Comparison of ENCODE assay signal across 19 cellular contexts in genomic region chr6:93927731-93928130, GRCh38.
DNase-seq lines count a peak whose midpoint lies in the region; ATAC-seq and TF ChIP-seq lines count a peak whose summit lies in the region.
"Had no signal": no experiment of that assay in that cellular context is flagged by ENCODE, and none has a peak within 500 bp of the region (broad histone marks: within the 10 kb centered on the region; RNA-seq: fewer than 3 reads in every experiment).

No MANE protein-coding gene starts in this region.

- peaks cover 18% of the 10 kb centered on the region for H3K4me1 Mint-ChIP-seq in chondrocyte (ENCODE audit: low read depth)
- H3K4me1 Mint-ChIP-seq in activated CD4-positive, alpha-beta memory T cell treated with anti-CD3 and anti-CD28 coated beads, Interleukin-2, amount 10 ng/mL, durations not matched to agents 7 days and 5 days: no peaks in the 10 kb centered on the region
- H3K4me1 Mint-ChIP-seq: CD8-positive, alpha-beta memory T cell had no signal

- ATAC-seq in SK-N-SH treated with all-trans-retinoic acid at 6 μM for 48 hours: no peak
- ATAC-seq: K562 had no signal

- H3K27ac ChIP-seq in SK-N-SH (ENCODE audit: low read depth in 2 of 2, low read length in 1 of 2): no peak overlapping the region
- H3K27ac ChIP-seq in mesodermal cell (ENCODE audit: low read depth, low read length, severe bottlenecking): peak overlapping the region; percentile 44
- H3K27ac ChIP-seq in testis: no peak overlapping the region
- H3K27ac ChIP-seq: 22Rv1; BLaER1 treated with 17β-estradiol and CSF1 and Interleukin-3, amounts not matched to agents 10 nM and 100 nM; Peyer's patch had no signal

- H3K9ac ChIP-seq in SK-N-SH: no peak overlapping the region
- H3K9ac ChIP-seq: BLaER1 treated with 17β-estradiol and CSF1 and Interleukin-3, amounts not matched to agents 10 nM and 100 nM had no signal

- 0 out of 2 replicates have a peak overlapping the region, but pooled peaks have one; percentile 37 for H3K4me2 ChIP-seq in SK-N-SH
- H3K4me2 ChIP-seq: BLaER1 treated with 17β-estradiol and CSF1 and Interleukin-3, amounts not matched to agents 10 nM and 100 nM had no signal

- H4K20me1 ChIP-seq in SK-N-SH (ENCODE audit: insufficient read depth): no peaks in the 10 kb centered on the region
- H4K20me1 ChIP-seq: BLaER1 treated with 17β-estradiol and CSF1 and Interleukin-3, amounts not matched to agents 10 nM and 100 nM had no signal

- H3K9me3 ChIP-seq in SK-N-SH: no peaks in the 10 kb centered on the region
- H3K9me3 ChIP-seq in mesodermal cell (ENCODE audit: control insufficient read depth, low read length): no peaks in the 10 kb centered on the region
- H3K9me3 ChIP-seq in testis: no peaks in the 10 kb centered on the region
- H3K9me3 ChIP-seq: BLaER1 treated with 17β-estradiol and CSF1 and Interleukin-3, amounts not matched to agents 10 nM and 100 nM; Peyer's patch had no signal

- H3K27me3 ChIP-seq in SK-N-SH (ENCODE audit: insufficient read depth) (no peaks in the 10 kb centered on the region), testis (no peaks in the 10 kb centered on the region)
- H3K27me3 ChIP-seq: BLaER1 treated with 17β-estradiol and CSF1 and Interleukin-3, amounts not matched to agents 10 nM and 100 nM; Peyer's patch had no signal

- H3K36me3 ChIP-seq in SK-N-SH (replicated peaks in 1 of 2; ENCODE audit: control insufficient read depth in 1 of 2, insufficient read depth in 2 of 2, low read length in 1 of 2) (no peaks in the 10 kb centered on the region), mesodermal cell (ENCODE audit: control insufficient read depth, insufficient read depth, low read length) (no peaks in the 10 kb centered on the region), testis (ENCODE audit: low read depth, missing control alignments) (no peaks in the 10 kb centered on the region)
- H3K36me3 ChIP-seq: BLaER1 treated with 17β-estradiol and CSF1 and Interleukin-3, amounts not matched to agents 10 nM and 100 nM; Peyer's patch had no signal

- no peaks in the 10 kb centered on the region for H3K9me3 Mint-ChIP-seq in chondrocyte (ENCODE audit: low read depth)
- peaks cover 9% of the 10 kb centered on the region for H3K9me3 Mint-ChIP-seq in activated CD4-positive, alpha-beta memory T cell treated with anti-CD3 and anti-CD28 coated beads, Interleukin-2, amount 10 ng/mL, durations not matched to agents 7 days and 5 days

- intact Hi-C loops in testis (cut with DNase I; ENCODE audit: low total_unique reads): no loop called here

- H2AFZ ChIP-seq in SK-N-SH (ENCODE audit: low read depth): 0 out of 2 replicates have a peak overlapping the region, but pooled peaks have one; percentile 14

- no peaks in the 10 kb centered on the region for H3K27me3 Mint-ChIP-seq in chondrocyte (ENCODE audit: low read depth)
- no peaks in the 10 kb centered on the region for H3K27me3 Mint-ChIP-seq in activated CD4-positive, alpha-beta memory T cell treated with anti-CD3 and anti-CD28 coated beads, Interleukin-2, amount 10 ng/mL, durations not matched to agents 7 days and 5 days
- H3K27me3 Mint-ChIP-seq: CD8-positive, alpha-beta memory T cell had no signal

- H3K4me3 ChIP-seq in SK-N-SH (ENCODE audit: low read depth in 2 of 2, low read length in 1 of 2): peak overlapping the region; percentile 4 to 47; a peak in 2 of 4 replicates
- no peak overlapping the region for H3K4me3 ChIP-seq in mesodermal cell (ENCODE audit: extremely low read depth, insufficient read depth, low read length, poor library complexity, severe bottlenecking)
- no peak overlapping the region for H3K4me3 ChIP-seq in testis
- H3K4me3 ChIP-seq: BLaER1 treated with 17β-estradiol and CSF1 and Interleukin-3, amounts not matched to agents 10 nM and 100 nM; K562; Peyer's patch had no signal

- H3K9me2 ChIP-seq in SK-N-SH: no peaks in the 10 kb centered on the region

- H3K27ac Mint-ChIP-seq in chondrocyte (ENCODE audit: unreplicated experiment): peak overlapping the region; percentile 38
- no peak overlapping the region for H3K27ac Mint-ChIP-seq in activated CD4-positive, alpha-beta memory T cell treated with anti-CD3 and anti-CD28 coated beads, Interleukin-2, amount 10 ng/mL, durations not matched to agents 7 days and 5 days
- H3K27ac Mint-ChIP-seq: CD8-positive, alpha-beta memory T cell had no signal

- no peaks in the 10 kb centered on the region for H3K79me2 ChIP-seq in SK-N-SH (ENCODE audit: insufficient read depth)

- H3K4me1 ChIP-seq in SK-N-SH (ENCODE audit: control insufficient read depth in 1 of 2, insufficient read depth in 2 of 2, low read depth in 1 of 2, low read length in 1 of 2): no peaks in the 10 kb centered on the region
- peaks cover 12% of the 10 kb centered on the region for H3K4me1 ChIP-seq in mesodermal cell (ENCODE audit: control insufficient read depth, insufficient read depth, low read length, poor library complexity, severe bottlenecking)
- H3K4me1 ChIP-seq in testis: no peaks in the 10 kb centered on the region
- H3K4me1 ChIP-seq: BLaER1 treated with 17β-estradiol and CSF1 and Interleukin-3, amounts not matched to agents 10 nM and 100 nM; Peyer's patch had no signal

- H3K4me3 Mint-ChIP-seq in chondrocyte (ENCODE audit: unreplicated experiment): no peak overlapping the region
- no peak overlapping the region for H3K4me3 Mint-ChIP-seq in activated CD4-positive, alpha-beta memory T cell treated with anti-CD3 and anti-CD28 coated beads, Interleukin-2, amount 10 ng/mL, durations not matched to agents 7 days and 5 days
- H3K4me3 Mint-ChIP-seq: CD8-positive, alpha-beta memory T cell had no signal

- TF ChIP-seq EP300 in SK-N-SH (IDR thresholded peaks at IDR 0.05; ENCODE audit: borderline replicate concordance in 1 of 2, low read depth in 1 of 2, low read length in 1 of 2): no peak

- H3K36me3 Mint-ChIP-seq in chondrocyte (ENCODE audit: low read depth): no peaks in the 10 kb centered on the region
- H3K36me3 Mint-ChIP-seq in activated CD4-positive, alpha-beta memory T cell treated with anti-CD3 and anti-CD28 coated beads, Interleukin-2, amount 10 ng/mL, durations not matched to agents 7 days and 5 days (ENCODE audit: low read depth): no peaks in the 10 kb centered on the region
- H3K36me3 Mint-ChIP-seq: CD8-positive, alpha-beta memory T cell had no signal

- WGBS in SK-N-SH (ENCODE audit: low lambda C conversion rate): 10% methylated on average over 5 of the region's 5 CpGs
- WGBS in mesodermal cell (ENCODE audit: insufficient coverage in 2 of 2), 2 experiments: 93 to 100% methylated on average over 3 of the region's 5 CpGs
- WGBS in testis, 2 donors: 75 to 87% methylated on average over 5 of the region's 5 CpGs

- H3F3A ChIP-seq in SK-N-SH (replicated peaks; ENCODE audit: insufficient read depth): no peaks in the 10 kb centered on the region

- no peak for TF ChIP-seq RAD21 in SK-N-SH (IDR thresholded peaks at IDR 0.05; ENCODE audit: low read length)

- no peak for TF ChIP-seq POLR2A in testis (IDR thresholded peaks at IDR 0.05)

- POLR2A ChIA-PET in SK-N-SH (lab: Yijun Ruan, JAX): no interaction called here
- POLR2A ChIA-PET in activated CD4-positive, alpha-beta memory T cell treated with anti-CD3 and anti-CD28 coated beads, Interleukin-2, amount 10 ng/mL, durations not matched to agents 7 days and 5 days (lab: Charles Lee): no interaction called here

- CTCF ChIA-PET in SK-N-SH (lab: Yijun Ruan, JAX): no interaction called here
- CTCF ChIA-PET in activated CD4-positive, alpha-beta memory T cell treated with anti-CD3 and anti-CD28 coated beads, Interleukin-2, amount 10 ng/mL, durations not matched to agents 7 days and 5 days (lab: Charles Lee): no interaction called here

- DNase-seq in SK-N-SH (no peak), chondrocyte (ENCODE audit: low spot score) (no peak), testis (peak; percentile 14), activated gamma-delta T cell (lab: John Stamatoyannopoulos, UW) (no peak), OCI-M2 (lab: John Stamatoyannopoulos, UW; ENCODE audit: unreplicated experiment) (no peak)
- DNase-seq in activated CD4-positive, alpha-beta memory T cell treated with anti-CD3 and anti-CD28 coated beads, Interleukin-2, amount 10 ng/mL, durations not matched to agents 7 days and 5 days: no peak
- DNase-seq: DND-41, GOT3, NCI-H1092 treated with DMSO at 0.1 percent for 48 hours, NCI-H2081 treated with DMSO at 0.1 percent for 48 hours, NCI-H510A treated with DMSO at 0.1 percent for 48 hours, SHP77 had no signal

- TF ChIP-seq CTCF in SK-N-SH (IDR thresholded peaks at IDR 0.05) (no peak), chondrocyte (IDR thresholded peaks at IDR 0.05) (no peak), testis (IDR thresholded peaks at IDR 0.05) (no peak)

TF ChIP-seq in SK-N-SH, 30 proteins besides CTCF, POLR2A, EP300 and RAD21 (continues in another document):
- no peak for TF ChIP-seq GABPA (IDR thresholded peaks at IDR 0.05; ENCODE audit: low read depth)
- TF ChIP-seq USF1 (IDR thresholded peaks at IDR 0.05; ENCODE audit: borderline replicate concordance, low read depth): no peak
- TF ChIP-seq SIN3A (IDR thresholded peaks at IDR 0.05; ENCODE audit: borderline replicate concordance, low read depth, low read length): no peak

TF ChIP-seq in SK-N-SH treated with all-trans-retinoic acid at 6 μM for 48 hours, 23 proteins besides CTCF, POLR2A, EP300 and RAD21 (continues in another document):
- TF ChIP-seq TCF4 (CRISPR knock-in tag; IDR thresholded peaks at IDR 0.05; ENCODE audit: borderline replicate concordance) (no peak), ZNF70 (CRISPR knock-in tag; IDR thresholded peaks at IDR 0.05) (no peak), TSHZ2 (CRISPR knock-in tag; IDR thresholded peaks at IDR 0.05) (no peak), ZNF8 (CRISPR knock-in tag; IDR thresholded peaks at IDR 0.05) (no peak), SNAI2 (CRISPR knock-in tag; IDR thresholded peaks at IDR 0.05) (no peak)

Comparison
In these comparisons a context has a peak if more than half of its experiments do, and no peak if none do; other contexts are left out.
1. H3K4me3 ChIP-seq: peak in SK-N-SH (2 of 2); none in mesodermal cell (single experiment) and testis (0 of 2).